ENCODE assay signal across 1 cellular context in genomic region chr7:70374772-70375533, GRCh38.
TF ChIP-seq lines count a peak whose summit lies in the region.

No MANE protein-coding gene starts in this region.

TF ChIP-seq in liver, 16 proteins besides CTCF, POLR2A, EP300 and RAD21 (continued from another document):
- TF ChIP-seq ZBTB33 (IDR thresholded peaks at IDR 0.05): peak; percentile 15
- TF ChIP-seq REST (IDR thresholded peaks at IDR 0.05): no peak
- no peak for TF ChIP-seq ATF3 (IDR thresholded peaks at IDR 0.05)
- peak; percentile 42 for TF ChIP-seq SP1 (IDR thresholded peaks at IDR 0.05)
- peak; percentile 91 to 92 for TF ChIP-seq RXRA (IDR thresholded peaks at IDR 0.05)
